In the genomic region with DNA sequence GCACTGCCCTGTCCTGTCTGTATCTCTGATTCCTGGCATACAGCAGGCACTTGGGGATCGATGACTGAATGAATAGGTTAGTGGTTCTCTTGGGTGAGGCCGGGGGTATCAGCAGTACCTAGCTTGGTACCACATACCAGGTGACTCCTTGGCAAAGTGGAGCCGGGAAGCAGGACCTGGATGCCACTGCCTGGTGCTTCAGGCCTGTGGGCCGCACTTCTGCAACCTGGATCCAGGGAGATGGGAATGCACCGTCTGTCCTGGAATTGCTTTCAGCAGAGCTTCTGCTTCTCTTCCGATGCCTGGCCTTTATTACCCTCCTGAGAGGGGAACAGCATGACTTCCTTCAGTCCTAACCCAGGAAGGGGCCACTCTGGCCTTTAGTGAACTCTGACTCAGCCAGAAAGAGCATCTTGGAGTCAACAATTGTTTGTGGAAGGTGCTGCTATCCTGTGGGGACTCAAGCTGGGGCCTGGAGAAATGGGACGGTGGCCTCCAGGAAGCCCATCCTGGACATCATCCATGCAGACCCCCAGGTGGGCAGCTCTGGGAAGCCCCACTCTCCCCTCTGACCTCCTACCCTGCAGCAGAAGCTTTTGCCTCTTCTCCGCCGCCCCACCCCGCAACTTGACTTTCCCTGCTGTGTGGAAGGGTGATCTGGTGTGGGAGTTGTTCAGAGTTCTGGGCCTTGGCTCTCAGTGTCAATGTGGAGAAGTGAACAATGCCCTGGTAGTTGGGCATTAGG, we compare ENCODE assay signal across 1 cellular context.
TF ChIP-seq lines count a peak whose summit lies in the region.

No MANE protein-coding gene starts in this region.

TF ChIP-seq in IMR-90, 13 proteins besides CTCF, POLR2A, EP300 and RAD21:
- TF ChIP-seq, protein P1, sequence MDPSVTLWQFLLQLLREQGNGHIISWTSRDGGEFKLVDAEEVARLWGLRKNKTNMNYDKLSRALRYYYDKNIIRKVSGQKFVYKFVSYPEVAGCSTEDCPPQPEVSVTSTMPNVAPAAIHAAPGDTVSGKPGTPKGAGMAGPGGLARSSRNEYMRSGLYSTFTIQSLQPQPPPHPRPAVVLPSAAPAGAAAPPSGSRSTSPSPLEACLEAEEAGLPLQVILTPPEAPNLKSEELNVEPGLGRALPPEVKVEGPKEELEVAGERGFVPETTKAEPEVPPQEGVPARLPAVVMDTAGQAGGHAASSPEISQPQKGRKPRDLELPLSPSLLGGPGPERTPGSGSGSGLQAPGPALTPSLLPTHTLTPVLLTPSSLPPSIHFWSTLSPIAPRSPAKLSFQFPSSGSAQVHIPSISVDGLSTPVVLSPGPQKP (IDR thresholded peaks at IDR 0.05; ENCODE audit: borderline replicate concordance, low read depth, low read length), result no peak
- TF ChIP-seq MXI1 (IDR thresholded peaks at IDR 0.05; ENCODE audit: borderline replicate concordance, low read depth, low read length) (no peak), NFE2L2 (IDR thresholded peaks at IDR 0.05; ENCODE audit: low read depth, low read length) (no peak), RCOR1 (IDR thresholded peaks at IDR 0.05; ENCODE audit: insufficient replicate concordance, low read length) (no peak), RFX5 (IDR thresholded peaks at IDR 0.05; ENCODE audit: low read depth, low read length) (no peak)
